ENCODE assay signal across 23 cellular contexts in genomic region chr1:41976671-41977070, GRCh38.
"Had no signal": no experiment of that assay in that cellular context is flagged by ENCODE, and none has a peak within 500 bp of the region (broad histone marks: within the 10 kb centered on the region; RNA-seq: fewer than 3 reads in every experiment).

No MANE protein-coding gene starts in this region.

- DNase-seq: dermis blood vessel endothelial cell; effector memory CD8-positive, alpha-beta T cell; foreskin fibroblast; gastrocnemius medialis; head of caudate nucleus; kidney; left lung; mesendoderm; midbrain; naive thymus-derived CD4-positive, alpha-beta T cell; nephron progenitor cell; nucleus accumbens; ovary; posterior cingulate gyrus; psoas muscle; right cardiac atrium; sigmoid colon; spleen; stimulated activated naive B cell treated with anti-CD40 and anti-IgM and Interleukin-4, amounts not matched to agents 10 μg/mL and 1 μg/mL and 100 μg/mL, for 72 hours had no signal

- H3K36me3 Mint-ChIP-seq: stimulated activated naive B cell treated with anti-CD40 and anti-IgM and Interleukin-4, amounts not matched to agents 10 μg/mL and 1 μg/mL and 100 μg/mL, for 72 hours had no signal

- H3K4me3 Mint-ChIP-seq: effector memory CD8-positive, alpha-beta T cell; naive thymus-derived CD4-positive, alpha-beta T cell; nephron progenitor cell; stimulated activated naive B cell treated with anti-CD40 and anti-IgM and Interleukin-4, amounts not matched to agents 10 μg/mL and 1 μg/mL and 100 μg/mL, for 72 hours; stimulated activated naive CD8-positive, alpha-beta T cell treated with anti-CD3 and anti-CD28 coated beads, Interleukin-15, Interleukin-2, amounts not matched to agents 100 ng/mL and 50 ng/mL, for 24 hours had no signal

- H3K9me3 ChIP-seq: gastrocnemius medialis, left lung, ovary, psoas muscle, sigmoid colon, spleen, thoracic aorta, tibial nerve, upper lobe of left lung had no signal

- H3K27ac Mint-ChIP-seq: naive thymus-derived CD4-positive, alpha-beta T cell; nephron progenitor cell; stimulated activated naive B cell treated with anti-CD40 and anti-IgM and Interleukin-4, amounts not matched to agents 10 μg/mL and 1 μg/mL and 100 μg/mL, for 72 hours; stimulated activated naive CD8-positive, alpha-beta T cell treated with anti-CD3 and anti-CD28 coated beads, Interleukin-15, Interleukin-2, amounts not matched to agents 100 ng/mL and 50 ng/mL, for 24 hours had no signal

- H3K27me3 Mint-ChIP-seq: effector memory CD8-positive, alpha-beta T cell; naive thymus-derived CD4-positive, alpha-beta T cell; stimulated activated naive CD8-positive, alpha-beta T cell treated with anti-CD3 and anti-CD28 coated beads, Interleukin-15, Interleukin-2, amounts not matched to agents 100 ng/mL and 50 ng/mL, for 24 hours had no signal

- H3K4me1 Mint-ChIP-seq: nephron progenitor cell had no signal

- ATAC-seq: effector memory CD8-positive, alpha-beta T cell; gastrocnemius medialis; left lung; naive thymus-derived CD4-positive, alpha-beta T cell; psoas muscle; right cardiac atrium had no signal
